In genomic region chr7:137903382-137904169, GRCh38 we compare ENCODE assay signal across 8 cellular contexts. TPM values are rescaled to one million over a fixed set of nuclear protein-coding genes. Genes with fewer than 3 reads are reported as not detected.
DNase-seq lines count a peak whose midpoint lies in the region; ATAC-seq and TF ChIP-seq lines count a peak whose summit lies in the region.

No MANE protein-coding gene starts in this region.

- H3K4me3 Mint-ChIP-seq in activated naive CD8-positive, alpha-beta T cell treated with anti-CD3 and anti-CD28 coated beads for 36 hours: no peak overlapping the region

- TF ChIP-seq CTCF in GM12873 (IDR thresholded peaks at IDR 0.05; ENCODE audit: insufficient read depth, low read depth, low read length, missing control alignments): peak; percentile 74
- peak; percentile 73 to 94 (median 84) for TF ChIP-seq CTCF in heart right ventricle (IDR thresholded peaks at IDR 0.05)

- WGBS in heart right ventricle, 2 donors: 27 to 31% methylated on average over 9 of the region's 9 CpGs

- intact Hi-C loops in heart right ventricle (cut with DNase I): loop anchor here (1.0 to 10.0 kb wide), 7 partner anchors 105 to 834 kb away; no protein-coding TSS in a partner anchor

- peak; percentile 59 for DNase-seq in NCI-H1048 (lab: John Stamatoyannopoulos, UW)
- peak; percentile 58 to 59 for DNase-seq in SJSA1 (ENCODE audit: low read depth in 1 of 2, low spot score in 2 of 2)
- peak; percentile 40 for DNase-seq in activated naive CD8-positive, alpha-beta T cell treated with anti-CD3 and anti-CD28 coated beads for 36 hours
- DNase-seq in heart right ventricle: peak in 1 of 2 donors; percentile 62
- DNase-seq in renal cortical epithelial cell (ENCODE audit: low read depth): peak; percentile 64

- H3K36me3 ChIP-seq in SJSA1 (peaks cover 58% of the 10 kb centered on the region), heart right ventricle (peaks cover 0 to 93% (median 36%) of the 10 kb centered on the region in 9 donors)

- H3K27ac Mint-ChIP-seq in activated naive CD8-positive, alpha-beta T cell treated with anti-CD3 and anti-CD28 coated beads for 36 hours: peak overlapping the region; percentile 58

- ATAC-seq in HG02571 (IDR thresholded peaks at IDR 0.05; ENCODE audit: unreplicated experiment) (peak; percentile 71), heart right ventricle (peak; percentile 30 to 63 (median 50)), HG03469 (IDR thresholded peaks at IDR 0.05; ENCODE audit: unreplicated experiment) (no peak)

- no peak overlapping the region for H3K27ac ChIP-seq in SJSA1
- peak overlapping the region in 1 of 10 donors; percentile 28 for H3K27ac ChIP-seq in heart right ventricle

- H3K4me1 ChIP-seq in SJSA1 (replicated peaks) (0 out of 2 replicates have a peak, but pooled peaks cover 5% of the 10 kb centered on the region), heart right ventricle (peaks cover 2 to 36% (median 21%) of the 10 kb centered on the region in 9 donors)

- H3K27me3 ChIP-seq in SJSA1 (replicated peaks): no peaks in the 10 kb centered on the region
- H3K27me3 ChIP-seq in heart right ventricle: no peaks in the 10 kb centered on the region

- H3K4me1 Mint-ChIP-seq in activated naive CD8-positive, alpha-beta T cell treated with anti-CD3 and anti-CD28 coated beads for 36 hours: peaks cover 13% of the 10 kb centered on the region

- H3K9me3 Mint-ChIP-seq in activated naive CD8-positive, alpha-beta T cell treated with anti-CD3 and anti-CD28 coated beads for 36 hours: no peaks in the 10 kb centered on the region

- H3K4me3 ChIP-seq in SJSA1: no peak overlapping the region
- no peak overlapping the region for H3K4me3 ChIP-seq in heart right ventricle

- no peaks in the 10 kb centered on the region for H3K27me3 Mint-ChIP-seq in activated naive CD8-positive, alpha-beta T cell treated with anti-CD3 and anti-CD28 coated beads for 36 hours

- H3K9me3 ChIP-seq in SJSA1 (replicated peaks) (no peaks in the 10 kb centered on the region), heart right ventricle (no peaks in the 10 kb centered on the region)

- H3K36me3 Mint-ChIP-seq in activated naive CD8-positive, alpha-beta T cell treated with anti-CD3 and anti-CD28 coated beads for 36 hours: peaks cover 20% of the 10 kb centered on the region

RNA-seq across cellular contexts. Expression of gene DGKI, which starts 56.8 kb away (rescaled TPM):
- total RNA-seq in SJSA1 (2014; rRNA removed; shearing (Covaris generic)): 1.6 and 2.9 TPM in 2 replicates
- total RNA-seq in activated naive CD8-positive, alpha-beta T cell treated with anti-CD3 and anti-CD28 coated beads for 36 hours: 1 to 10 TPM; 1.8 to 2.2 TPM
- total RNA-seq in heart right ventricle (1 to 10 TPM in 8 of 10 donors, under 1 TPM in 2; 0.62 to 2.6 (median 1.2) TPM), renal cortical epithelial cell (8.0 and 17.5 TPM in 2 replicates)
- under 1 TPM; 0.16 to 0.22 TPM for polyA plus RNA-seq in heart right ventricle
